ENCODE assay signal across 11 cellular contexts in genomic region chr7:46153951-46154787, GRCh38.
DNase-seq lines count a peak whose midpoint lies in the region; FAIRE-seq and TF ChIP-seq lines count a peak whose summit lies in the region.
"Had no signal": no experiment of that assay in that cellular context is flagged by ENCODE, and none has a peak within 500 bp of the region (broad histone marks: within the 10 kb centered on the region; RNA-seq: fewer than 3 reads in every experiment).

No MANE protein-coding gene starts in this region.

- no peaks in the 10 kb centered on the region for H4K20me1 ChIP-seq in H1 (replicated peaks in 1 of 2; ENCODE audit: control insufficient read depth in 1 of 2, insufficient read depth in 2 of 2, low read length in 2 of 2)

- POLR2A ChIA-PET in MCF 10A (lab: Yijun Ruan, JAX): interaction anchor here (0.5 to 2.1 kb wide), 7 partner anchors 14 to 1097 kb away, joined by 3 to 13 read pairs (median 4); no protein-coding TSS in a partner anchor
- POLR2A ChIA-PET in H1 (lab: Charles Lee; ENCODE audit: partially characterized antibody): no interaction called here

- H3K4me1 Mint-ChIP-seq in MCF 10A (ENCODE audit: insufficient read depth, unreplicated experiment): peaks cover 25% of the 10 kb centered on the region
- no peaks in the 10 kb centered on the region for H3K4me1 Mint-ChIP-seq in progenitor cell of endocrine pancreas (ENCODE audit: low read depth)
- H3K4me1 Mint-ChIP-seq: B cell had no signal

- H3K27me3 ChIP-seq in breast epithelium (no peaks in the 10 kb centered on the region), H1 (replicated peaks in 1 of 4; ENCODE audit: control insufficient read depth in 3 of 4, extremely low read depth in 1 of 4, insufficient read depth in 3 of 4, low read length in 3 of 4) (no peaks in the 10 kb centered on the region), WERI-Rb-1 (ENCODE audit: insufficient read depth, low read depth, severe bottlenecking) (peaks cover 5% of the 10 kb centered on the region)

- H3K9me3 ChIP-seq in breast epithelium: no peaks in the 10 kb centered on the region
- H3K9me3 ChIP-seq in H1 (ENCODE audit: insufficient read depth in 2 of 2, low read depth in 1 of 2, low read length in 1 of 2): no peaks in the 10 kb centered on the region
- H3K9me3 ChIP-seq in WERI-Rb-1 (ENCODE audit: severe bottlenecking): no peaks in the 10 kb centered on the region

- FAIRE-seq in H1 (lab: Jason Lieb, UNC): no peak
- peak; percentile 35 for FAIRE-seq in urothelium cell line (lab: Jason Lieb, UNC)

- H3K4me1 ChIP-seq in breast epithelium: no peaks in the 10 kb centered on the region
- no peaks in the 10 kb centered on the region for H3K4me1 ChIP-seq in H1 (replicated peaks in 1 of 4; ENCODE audit: control insufficient read depth in 3 of 4, insufficient read depth in 4 of 4, low read length in 3 of 4)

- no peak overlapping the region for H3K18ac ChIP-seq in H1 (ENCODE audit: extremely low read depth, low read length)

- no TSS peak for BruUV-seq in MCF 10A (replicated peaks; lab: Mats Ljungman, UMichigan)

- CTCF ChIA-PET in MCF 10A (lab: Yijun Ruan, JAX): interaction anchor here (0.5 to 1.0 kb wide), 4 partner anchors 13 to 231 kb away, joined by 3 to 4 read pairs (median 3); no protein-coding TSS in a partner anchor
- CTCF ChIA-PET in H1 (lab: Charles Lee; ENCODE audit: partially characterized antibody): interaction anchor here (0.6 to 3.4 kb wide), 6 partner anchors 8 to 262 kb away, joined by 3 to 12 read pairs (median 4); no protein-coding TSS in a partner anchor

- H3K27ac ChIP-seq in breast epithelium (no peak overlapping the region), H1 (ENCODE audit: low read depth, low read length) (no peak overlapping the region), WERI-Rb-1 (no peak overlapping the region)

- H2BK15ac ChIP-seq in H1 (ENCODE audit: low read length): no peak overlapping the region

- H3K36me3 Mint-ChIP-seq in MCF 10A (ENCODE audit: insufficient read depth, unreplicated experiment): no peaks in the 10 kb centered on the region
- no peaks in the 10 kb centered on the region for H3K36me3 Mint-ChIP-seq in progenitor cell of endocrine pancreas (ENCODE audit: insufficient read depth)

- no peak overlapping the region for H3K4me3 Mint-ChIP-seq in MCF 10A (ENCODE audit: unreplicated experiment)
- H3K4me3 Mint-ChIP-seq in progenitor cell of endocrine pancreas (ENCODE audit: low read depth): no peak overlapping the region
- H3K4me3 Mint-ChIP-seq: B cell had no signal

- H3K23me2 ChIP-seq in H1 (ENCODE audit: low read depth, low read length): no peaks in the 10 kb centered on the region

- H3K23ac ChIP-seq in H1 (ENCODE audit: insufficient read length): no peak overlapping the region

- H3K4me3 ChIP-seq in breast epithelium (no peak overlapping the region), H1 (ENCODE audit: extremely low read depth in 1 of 4, insufficient read depth in 2 of 4, low read depth in 3 of 4, low read length in 4 of 4) (no peak overlapping the region), WERI-Rb-1 (ENCODE audit: low read depth, low read length) (no peak overlapping the region)

- H4K91ac ChIP-seq in H1 (replicated peaks; ENCODE audit: insufficient read length, low read length): no peak overlapping the region

- no peak for TF ChIP-seq EP300 in H1 (IDR thresholded peaks at IDR 0.05; ENCODE audit: borderline replicate concordance in 1 of 2, low read depth in 2 of 2, low read length in 2 of 2)

- peak overlapping the region; percentile 8 for H3K4ac ChIP-seq in H1 (replicated peaks; ENCODE audit: insufficient read length, low read depth, low read length)

- H3K27ac Mint-ChIP-seq in MCF 10A (ENCODE audit: low read depth, unreplicated experiment) (peak overlapping the region; percentile 81), progenitor cell of endocrine pancreas (no peak overlapping the region)
- H3K27ac Mint-ChIP-seq: B cell had no signal

- H4K8ac ChIP-seq in H1 (ENCODE audit: extremely low read depth, insufficient read depth, low read length): no peak overlapping the region

- no peak overlapping the region for H2BK5ac ChIP-seq in H1 (ENCODE audit: low read depth, low read length)

- no peak overlapping the region for H3K4me2 ChIP-seq in H1 (ENCODE audit: insufficient read depth in 1 of 2, low read depth in 2 of 2, low read length in 2 of 2)

- H2AFZ ChIP-seq in H1 (ENCODE audit: low read length): peak overlapping the region; percentile 20; the same call in 1 of the 2 replicates

- H3K27me3 Mint-ChIP-seq in MCF 10A (ENCODE audit: insufficient read depth, unreplicated experiment): no peaks in the 10 kb centered on the region
- no peaks in the 10 kb centered on the region for H3K27me3 Mint-ChIP-seq in progenitor cell of endocrine pancreas

- H3K9me3 Mint-ChIP-seq in MCF 10A (ENCODE audit: unreplicated experiment) (peaks cover 7% of the 10 kb centered on the region), progenitor cell of endocrine pancreas (ENCODE audit: low read depth) (no peaks in the 10 kb centered on the region)

- TF ChIP-seq RAD21 in H1 (IDR thresholded peaks at IDR 0.05 in 1 of 2, conservative IDR thresholded peaks at IDR 0.05 in 1 of 2; ENCODE audit: low read depth in 2 of 2, low read length in 2 of 2): peak; percentile 14 to 40; a peak in 2 of 4 replicates

- H3K36me3 ChIP-seq in breast epithelium (no peaks in the 10 kb centered on the region), H1 (ENCODE audit: control insufficient read depth in 2 of 4, insufficient read depth in 4 of 4, low read length in 3 of 4) (no peaks in the 10 kb centered on the region; a peak in 1 of 8 replicates), WERI-Rb-1 (no peaks in the 10 kb centered on the region)

- no peaks in the 10 kb centered on the region for H3K79me1 ChIP-seq in H1 (ENCODE audit: low read depth, low read length)

- H2BK12ac ChIP-seq in H1 (ENCODE audit: low read depth, low read length): peak overlapping the region; percentile 53

- H2AK5ac ChIP-seq in H1 (ENCODE audit: low read depth, low read length): no peak overlapping the region

- no peak for TF ChIP-seq POLR2A in breast epithelium (IDR thresholded peaks at IDR 0.05)
- TF ChIP-seq POLR2A in H1 (IDR thresholded peaks at IDR 0.05; ENCODE audit: control extremely low read depth in 1 of 2, low read depth in 2 of 2, low read length in 2 of 2): no peak

- H4K5ac ChIP-seq in H1 (ENCODE audit: insufficient read length, low read depth, low read length): no peak overlapping the region

- TF ChIP-seq CTCF in MCF 10A (IDR thresholded peaks at IDR 0.05; ENCODE audit: unreplicated experiment) (no peak), breast epithelium (IDR thresholded peaks at IDR 0.05) (no peak), H1 (IDR thresholded peaks at IDR 0.05; ENCODE audit: control extremely low read depth in 1 of 3, insufficient read depth in 1 of 3, low read depth in 1 of 3, low read length in 3 of 3) (peak in 2 of 3 experiments; percentile 3 to 26; a peak in 1 of 4 replicates), WERI-Rb-1 (IDR thresholded peaks at IDR 0.05; ENCODE audit: low read depth, low read length) (no peak), progenitor cell of endocrine pancreas (IDR thresholded peaks at IDR 0.05; ENCODE audit: unreplicated experiment) (no peak)

- no peak overlapping the region for H3K9ac ChIP-seq in H1 (replicated peaks in 1 of 4; ENCODE audit: extremely low read depth in 1 of 4, low read depth in 3 of 4, low read length in 3 of 4)

- 91% methylated on average over 6 of the region's 6 CpGs; no CpG with 5 or more reads in 1 of the 2 experiments for WGBS in H1 (ENCODE audit: extremely low coverage in 1 of 2, insufficient coverage in 1 of 2, insufficient read length in 1 of 2, insufficient replicate concordance in 2 of 2, low coverage in 1 of 2, low lambda C conversion rate in 2 of 2, missing lambda C conversion rate in 1 of 2), 2 experiments

- intact Hi-C loops in MCF 10A (cut with micrococcal nuclease): loop anchor here (5.0 kb wide), 1 partner anchor 232 kb away; the partner anchor contains the start of gene IGFBP3
- intact Hi-C loops in breast epithelium (cut with DNase I; ENCODE audit: low total_unique reads): no loop called here

- no peak overlapping the region for H3K14ac ChIP-seq in H1 (ENCODE audit: insufficient read length)

- no peak overlapping the region for H3K56ac ChIP-seq in H1 (replicated peaks; ENCODE audit: insufficient read length, low read depth, low read length)

- H2BK120ac ChIP-seq in H1 (replicated peaks; ENCODE audit: low read depth, low read length): peak overlapping the region; percentile 52

- no peak overlapping the region for H2BK20ac ChIP-seq in H1 (ENCODE audit: low read length)

- DNase-seq in MCF 10A (ENCODE audit: unreplicated experiment) (peak; percentile 80), breast epithelium (ENCODE audit: low spot score in 2 of 2) (no peak), HPDE6-E6E7 (ENCODE audit: extremely low spot score) (peak; percentile 52), H1 (ENCODE audit: low read depth in 1 of 2, low spot score in 2 of 2) (no peak), urothelium cell line (ENCODE audit: low spot score) (no peak), WERI-Rb-1 (no peak), NCI-H748 treated with DMSO at 0.1 percent for 48 hours (lab: John Stamatoyannopoulos, UW) (no peak), progenitor cell of endocrine pancreas (ENCODE audit: low spot score, unreplicated experiment) (no peak)
- DNase-seq: stimulated activated CD4-positive, alpha-beta T cell treated with anti-CD3 and anti-CD28 coated beads, Interleukin-4, amount 100 ng/mL, for 24 hours; SW 1271 had no signal

- H3K79me2 ChIP-seq in H1 (ENCODE audit: control insufficient read depth in 1 of 2, insufficient read depth in 2 of 2, low read length in 2 of 2): no peaks in the 10 kb centered on the region

TF ChIP-seq in H1, 55 proteins besides CTCF, POLR2A, EP300 and RAD21:
- TF ChIP-seq TBP (IDR thresholded peaks at IDR 0.05; ENCODE audit: low read depth, low read length): no peak
- no peak for TF ChIP-seq SP4 (IDR thresholded peaks at IDR 0.05; ENCODE audit: low read length)
- TF ChIP-seq BCL11A (IDR thresholded peaks at IDR 0.05; ENCODE audit: low read depth in 2 of 2, low read length in 2 of 2): no peak
- no peak for TF ChIP-seq NANOG (IDR thresholded peaks at IDR 0.05; ENCODE audit: insufficient read depth, low read depth, low read length, poor library complexity, severe bottlenecking)
- TF ChIP-seq CTBP2 (IDR thresholded peaks at IDR 0.05; ENCODE audit: borderline replicate concordance, insufficient read depth, insufficient read length, low read length): no peak
- TF ChIP-seq HDAC2 (IDR thresholded peaks at IDR 0.05; ENCODE audit: borderline replicate concordance in 1 of 2, low read depth in 2 of 2, low read length in 2 of 2): no peak
- no peak for TF ChIP-seq SIX5 (IDR thresholded peaks at IDR 0.05; ENCODE audit: low read depth, low read length)
- TF ChIP-seq SIN3A (conservative IDR thresholded peaks at IDR 0.05 in 1 of 2, IDR thresholded peaks at IDR 0.05 in 1 of 2; ENCODE audit: low read depth in 1 of 2, low read length in 2 of 2): no peak
- TF ChIP-seq EGR1 (IDR thresholded peaks at IDR 0.05; ENCODE audit: borderline replicate concordance, low read depth, low read length): no peak
- TF ChIP-seq KDM4A (IDR thresholded peaks at IDR 0.05; ENCODE audit: low read depth, low read length, severe bottlenecking): no peak

Comparison
In these comparisons a context has a peak if more than half of its experiments do, and no peak if none do; other contexts are left out.
1. DNase-seq: peak in MCF 10A (single experiment) and HPDE6-E6E7 (single experiment); none in breast epithelium (0 of 2), H1 (0 of 2), urothelium cell line (single experiment), WERI-Rb-1 (single experiment), NCI-H748 treated with DMSO at 0.1 percent for 48 hours (single experiment) and progenitor cell of endocrine pancreas (single experiment).
2. CTCF ChIP-seq: peak in H1 (2 of 3); none in MCF 10A (single experiment), breast epithelium (0 of 3), WERI-Rb-1 (single experiment) and progenitor cell of endocrine pancreas (single experiment).